In the genomic region with DNA sequence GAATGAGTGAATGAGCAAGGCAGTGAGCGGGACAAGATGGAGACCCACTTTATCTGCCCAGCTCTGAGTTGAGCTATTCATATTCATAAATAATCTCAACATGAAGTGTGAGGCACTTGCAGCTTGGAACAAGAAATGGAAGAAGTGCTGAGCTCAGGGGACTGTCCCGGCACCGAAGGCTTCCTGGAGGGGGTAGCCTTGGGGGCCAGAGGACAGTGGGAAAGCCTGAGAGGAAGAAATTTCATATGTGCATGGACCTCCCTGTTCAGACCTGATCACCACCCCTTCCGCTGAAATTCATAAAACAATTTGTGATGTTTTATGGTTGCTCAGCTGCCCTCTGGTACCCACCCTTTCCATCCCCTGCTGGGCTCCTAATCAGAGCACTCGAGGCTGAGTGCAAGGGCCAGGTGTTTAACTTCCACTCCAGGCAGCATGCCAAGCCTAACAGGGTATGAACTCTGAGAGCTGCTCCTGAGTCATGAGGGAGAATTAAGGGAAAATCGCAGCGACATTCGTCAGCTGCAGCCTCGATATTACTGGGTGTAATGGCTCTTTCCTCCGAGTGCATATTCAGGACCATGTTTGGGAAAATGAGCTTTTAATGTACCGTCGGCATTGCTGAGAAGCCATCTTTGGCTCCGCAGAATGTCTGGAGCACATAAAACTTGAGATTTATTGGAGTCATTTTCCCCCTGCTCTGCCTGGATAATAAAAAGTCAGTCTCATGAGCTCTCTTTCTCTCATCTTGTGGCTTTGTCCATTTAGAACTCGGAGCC, we compare ENCODE assay signal across 8 cellular contexts.
DNase-seq lines count a peak whose midpoint lies in the region; ATAC-seq and TF ChIP-seq lines count a peak whose summit lies in the region.

No MANE protein-coding gene starts in this region.

- WGBS in trophoblast cell (ENCODE audit: extremely low coverage, insufficient coverage, insufficient read length) = no CpG with 5 or more reads among the region's 14 CpGs

- peak overlapping the region; percentile 29 for H3K4me3 ChIP-seq in retinal pigment epithelial cell (ENCODE audit: low read length)
- no peak overlapping the region for H3K4me3 ChIP-seq in trophoblast cell (ENCODE audit: low read depth, low read length)

- no peak overlapping the region for H3K4me2 ChIP-seq in trophoblast cell (ENCODE audit: low read length)

- no peak for TF ChIP-seq CTCF in retinal pigment epithelial cell (conservative IDR thresholded peaks at IDR 0.05; ENCODE audit: low read depth, low read length)

- no peak for TF ChIP-seq POLR2A in GM18505 (IDR thresholded peaks at IDR 0.05; ENCODE audit: borderline replicate concordance, extremely low read depth, insufficient read depth, insufficient read length)

- no peak overlapping the region for H3K18ac ChIP-seq in trophoblast cell (ENCODE audit: low read length)

- no peak overlapping the region for H2BK5ac ChIP-seq in trophoblast cell (ENCODE audit: low read depth, low read length, poor library complexity)

- H4K8ac ChIP-seq in trophoblast cell (ENCODE audit: low read depth, low read length) = no peak overlapping the region

- H4K12ac ChIP-seq in trophoblast cell (ENCODE audit: low read depth, low read length) = no peak overlapping the region

- H2AFZ ChIP-seq in trophoblast cell (ENCODE audit: insufficient read depth, low read length, poor library complexity) = no peak overlapping the region

- DNase-seq in GM04504 (ENCODE audit: low read depth) = peak; percentile 92
- DNase-seq in NCI-H345 treated with DMSO at 0.1 percent for 48 hours (lab: John Stamatoyannopoulos, UW; ENCODE audit: unreplicated experiment) = peak; percentile 99
- DNase-seq in epithelial cell of prostate (ENCODE audit: low read depth, low spot score) = peak; percentile 48
- peak; percentile 90 for DNase-seq in retinal pigment epithelial cell (ENCODE audit: low read depth)
- DNase-seq in trophoblast cell = no peak

- no peak overlapping the region for H2BK12ac ChIP-seq in trophoblast cell (ENCODE audit: low read length)

- H2BK120ac ChIP-seq in trophoblast cell (ENCODE audit: insufficient read depth, low read length, poor library complexity) = no peak overlapping the region

- H3K23ac ChIP-seq in trophoblast cell (ENCODE audit: low read length) = no peak overlapping the region

- no peak overlapping the region for H4K91ac ChIP-seq in trophoblast cell (ENCODE audit: low read depth, low read length)

- peaks cover 2% of the 10 kb centered on the region for H3K9me3 ChIP-seq in trophoblast cell (ENCODE audit: insufficient read depth, low read depth, low read length)

- H3K14ac ChIP-seq in trophoblast cell (ENCODE audit: low read length) = no peak overlapping the region

- H3K27ac ChIP-seq in epithelial cell of prostate (no peak overlapping the region), trophoblast cell (ENCODE audit: low read depth, low read length) (no peak overlapping the region)

- no peaks in the 10 kb centered on the region for H3K79me2 ChIP-seq in trophoblast cell (ENCODE audit: control insufficient read depth, insufficient read depth, low read length, poor library complexity)

- H3K4me1 ChIP-seq in trophoblast cell (ENCODE audit: control insufficient read depth in 1 of 2, insufficient read depth in 2 of 2, low read length in 2 of 2) = no peaks in the 10 kb centered on the region

- no peaks in the 10 kb centered on the region for H3K79me1 ChIP-seq in trophoblast cell (ENCODE audit: low read length)

- H3K4ac ChIP-seq in trophoblast cell (ENCODE audit: low read depth, low read length) = no peak overlapping the region

- no peaks in the 10 kb centered on the region for H3K36me3 ChIP-seq in trophoblast cell (ENCODE audit: control insufficient read depth in 1 of 2, insufficient read depth in 2 of 2, low read length in 2 of 2)

- no peak overlapping the region for H3K9ac ChIP-seq in trophoblast cell (ENCODE audit: low read length)

- no peak overlapping the region for H2AK5ac ChIP-seq in trophoblast cell (ENCODE audit: low read length)

- ATAC-seq in HG02973 (IDR thresholded peaks at IDR 0.05; ENCODE audit: unreplicated experiment) = no peak
- no peak for ATAC-seq in GM18861 (IDR thresholded peaks at IDR 0.05; ENCODE audit: unreplicated experiment)
- ATAC-seq in GM18505 (IDR thresholded peaks at IDR 0.05; ENCODE audit: unreplicated experiment) = no peak

- no peaks in the 10 kb centered on the region for H3K27me3 ChIP-seq in trophoblast cell (ENCODE audit: insufficient read depth, low read length)

Comparison
In these comparisons a context has a peak if more than half of its experiments do, and no peak if none do; other contexts are left out.
1. DNase-seq: peak in GM04504 (single experiment), NCI-H345 treated with DMSO at 0.1 percent for 48 hours (single experiment), epithelial cell of prostate (single experiment) and retinal pigment epithelial cell (single experiment); none in trophoblast cell (0 of 2).